Comparison of ENCODE assay signal across 28 cellular contexts in the genomic region with DNA sequence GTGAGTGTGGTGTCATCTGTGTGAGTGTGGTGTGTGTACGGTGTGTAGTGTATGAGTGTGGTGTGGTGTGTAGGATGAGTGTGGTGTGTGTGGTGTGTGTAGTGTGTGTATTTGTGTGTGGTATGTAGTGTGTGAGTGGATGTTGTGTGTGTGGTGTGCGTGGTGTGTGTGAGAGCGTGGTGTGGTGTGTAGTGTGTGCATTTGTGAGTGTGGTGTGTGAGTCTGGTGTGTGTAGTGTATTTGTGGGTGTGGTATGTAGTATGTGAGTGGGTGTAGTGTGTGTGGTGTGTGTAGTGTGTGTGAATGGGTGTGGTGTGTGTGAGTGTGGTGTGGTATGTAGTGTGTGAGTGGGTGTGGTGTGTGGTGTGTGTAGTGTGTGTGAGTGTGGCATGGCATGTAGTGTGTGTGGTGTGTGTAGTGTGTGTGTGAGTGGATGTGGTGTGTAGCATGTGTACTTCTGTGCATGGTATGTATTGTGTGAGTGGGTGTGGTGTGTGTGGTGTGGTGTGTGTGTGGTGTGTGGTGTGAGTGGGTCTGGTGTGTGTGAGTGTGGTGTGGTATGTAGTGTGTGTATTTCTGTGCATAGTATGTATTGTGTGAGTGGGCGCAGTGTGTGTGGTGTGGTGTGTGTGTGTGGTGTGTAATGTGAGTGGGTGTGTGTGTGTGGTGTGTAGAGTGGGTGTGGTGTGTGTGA.
A peak's percentile ranks its signal among the peaks of the same experiment; 100 is the strongest.
DNase-seq lines count a peak whose midpoint lies in the region; ATAC-seq, FAIRE-seq and TF ChIP-seq lines count a peak whose summit lies in the region.
"Had no signal": no experiment of that assay in that cellular context is flagged by ENCODE, and none has a peak within 500 bp of the region (broad histone marks: within the 10 kb centered on the region; RNA-seq: fewer than 3 reads in every experiment).

No MANE protein-coding gene starts in this region.

- H3K4me1 ChIP-seq in Karpas-422 (ENCODE audit: low read length) (no peaks in the 10 kb centered on the region), transverse colon (peaks cover 0 to 3% (median 1%) of the 10 kb centered on the region in 4 donors)
- H3K4me1 ChIP-seq: lower lobe of right lung, testis had no signal

- 94% methylated on average over 4 of the region's 4 CpGs for WGBS in transverse colon (ENCODE audit: low coverage in 1 of 2), 2 donors

- no peak for TF ChIP-seq CTCF in transverse colon (IDR thresholded peaks at IDR 0.05)

- no peaks in the 10 kb centered on the region for H3K9me3 Mint-ChIP-seq in stimulated activated effector memory CD8-positive, alpha-beta T cell treated with anti-CD3 and anti-CD28 coated beads, Interleukin-12 subunit alpha, Interleukin-12 subunit beta, amount 100 ng/mL, for 72 hours
- no peaks in the 10 kb centered on the region for H3K9me3 Mint-ChIP-seq in activated CD4-positive, alpha-beta memory T cell treated with anti-CD3 and anti-CD28 coated beads, Interleukin-2, amount 10 ng/mL, durations not matched to agents 7 days and 5 days
- H3K9me3 Mint-ChIP-seq: activated naive CD4-positive, alpha-beta T cell treated with anti-CD3 and anti-CD28 coated beads for 36 hours; brain; natural killer cell had no signal

- DNase-seq in GM12892 (ENCODE audit: insufficient read length) (no peak), Karpas-422 (peak; percentile 11), transverse colon (no peak)
- DNase-seq in stimulated activated effector memory CD8-positive, alpha-beta T cell treated with anti-CD3 and anti-CD28 coated beads, Interleukin-12 subunit alpha, Interleukin-12 subunit beta, amount 100 ng/mL, for 72 hours (ENCODE audit: low spot score in 2 of 2), result no peak
- no peak for DNase-seq in activated CD4-positive, alpha-beta memory T cell treated with anti-CD3 and anti-CD28 coated beads, Interleukin-2, amount 10 ng/mL, durations not matched to agents 7 days and 5 days
- DNase-seq: activated CD4-positive, alpha-beta T cell treated with anti-CD3 and anti-CD28 coated beads, Interleukin-2, amount 50 U/mL, for 48 hours; activated CD4-positive, CD25-positive, alpha-beta regulatory T cell treated with anti-CD3 and anti-CD28 coated beads, Interleukin-2, amount 50 U/mL, for 72 hours; activated CD8-positive, alpha-beta memory T cell treated with anti-CD3 and anti-CD28 coated beads, Interleukin-2, amount 50 U/mL, for 48 hours; activated naive CD4-positive, alpha-beta T cell treated with anti-CD3 and anti-CD28 coated beads for 36 hours; BE2C; DMS153; dorsolateral prefrontal cortex; kidney glomerular epithelial cell; lower lobe of right lung; natural killer cell; NCI-H1417 treated with DMSO at 0.1 percent for 48 hours; NCI-H2029 treated with DMSO at 0.1 percent for 48 hours; NCI-H526; PC-3; SK-N-SH; stimulated activated naive CD4-positive, alpha-beta T cell treated with Interleukin-2 at 50 U/mL for 16 hours; T-helper 17 cell; testis had no signal

- TF ChIP-seq POLR2A in GM12892 (IDR thresholded peaks at IDR 0.05; ENCODE audit: low read depth, low read length), result no peak
- TF ChIP-seq POLR2A in transverse colon (IDR thresholded peaks at IDR 0.05), result no peak

- intact Hi-C loops in transverse colon (cut with DNase I; ENCODE audit: low total_unique reads), result no loop called here

- no peaks in the 10 kb centered on the region for H4K20me1 ChIP-seq in Karpas-422 (ENCODE audit: insufficient read depth, low read depth, low read length)

- H3K4me1 Mint-ChIP-seq in stimulated activated effector memory CD8-positive, alpha-beta T cell treated with anti-CD3 and anti-CD28 coated beads, Interleukin-12 subunit alpha, Interleukin-12 subunit beta, amount 100 ng/mL, for 72 hours, result no peaks in the 10 kb centered on the region
- H3K4me1 Mint-ChIP-seq in activated CD4-positive, alpha-beta memory T cell treated with anti-CD3 and anti-CD28 coated beads, Interleukin-2, amount 10 ng/mL, durations not matched to agents 7 days and 5 days, result no peaks in the 10 kb centered on the region

- H3K36me3 ChIP-seq in Karpas-422 (ENCODE audit: insufficient read depth, low read length) (no peaks in the 10 kb centered on the region), transverse colon (no peaks in the 10 kb centered on the region)
- H3K36me3 ChIP-seq: BE2C, lower lobe of right lung had no signal

- H3K27me3 Mint-ChIP-seq in activated CD4-positive, alpha-beta memory T cell treated with anti-CD3 and anti-CD28 coated beads, Interleukin-2, amount 10 ng/mL, durations not matched to agents 7 days and 5 days, result peaks cover 36% of the 10 kb centered on the region
- H3K27me3 Mint-ChIP-seq: brain had no signal

- CTCF ChIA-PET in activated CD4-positive, alpha-beta memory T cell treated with anti-CD3 and anti-CD28 coated beads, Interleukin-2, amount 10 ng/mL, durations not matched to agents 7 days and 5 days (lab: Charles Lee), result no interaction called here

- H3K27me3 ChIP-seq in Karpas-422 (ENCODE audit: low read length), result no peaks in the 10 kb centered on the region
- H3K27me3 ChIP-seq in transverse colon, result no peaks in the 10 kb centered on the region
- H3K27me3 ChIP-seq: BE2C, testis had no signal

- H2AFZ ChIP-seq in Karpas-422 (ENCODE audit: low read length), result no peak overlapping the region

- H3K9me3 ChIP-seq in Karpas-422 (ENCODE audit: low read length) (no peaks in the 10 kb centered on the region), transverse colon (no peaks in the 10 kb centered on the region)
- H3K9me3 ChIP-seq: BE2C, lower lobe of right lung, SK-N-SH, testis had no signal

- H3K36me3 Mint-ChIP-seq in stimulated activated effector memory CD8-positive, alpha-beta T cell treated with anti-CD3 and anti-CD28 coated beads, Interleukin-12 subunit alpha, Interleukin-12 subunit beta, amount 100 ng/mL, for 72 hours, result no peaks in the 10 kb centered on the region
- H3K36me3 Mint-ChIP-seq in activated CD4-positive, alpha-beta memory T cell treated with anti-CD3 and anti-CD28 coated beads, Interleukin-2, amount 10 ng/mL, durations not matched to agents 7 days and 5 days (ENCODE audit: low read depth), result no peaks in the 10 kb centered on the region
- H3K36me3 Mint-ChIP-seq: brain, natural killer cell had no signal

- H3K4me3 ChIP-seq in Karpas-422 (ENCODE audit: low read length) (no peak overlapping the region), transverse colon (no peak overlapping the region)
- H3K4me3 ChIP-seq: dorsolateral prefrontal cortex, lower lobe of right lung, testis had no signal

- no peak for TF ChIP-seq EP300 in transverse colon (IDR thresholded peaks at IDR 0.05; ENCODE audit: low read depth)

- peak; percentile 93 for FAIRE-seq in GM12892 (lab: Jason Lieb, UNC)
- FAIRE-seq: endometrium, frontal cortex had no signal

- in situ Hi-C loops in transverse colon (cut with MboI; ENCODE audit: low pct_ligation_motif_present in 1 of 4, low pct_unique_long_range_greater_than_20kb in 1 of 4, low sequenced_read_pairs in 3 of 4), result no loop called here

- no peaks in the 10 kb centered on the region for H3K79me2 ChIP-seq in Karpas-422 (ENCODE audit: low read length)

- no peak overlapping the region for H3K4me2 ChIP-seq in Karpas-422 (ENCODE audit: low read depth, low read length, poor library complexity, severe bottlenecking)
- H3K4me2 ChIP-seq: SK-N-SH had no signal

- POLR2A ChIA-PET in activated CD4-positive, alpha-beta memory T cell treated with anti-CD3 and anti-CD28 coated beads, Interleukin-2, amount 10 ng/mL, durations not matched to agents 7 days and 5 days (lab: Charles Lee), result no interaction called here

- no peak overlapping the region for H3K9ac ChIP-seq in Karpas-422 (ENCODE audit: low read length)
- H3K9ac ChIP-seq: SK-N-SH had no signal

- peak; percentile 39 for ATAC-seq in esophagus mucosa
- ATAC-seq in stimulated activated effector memory CD8-positive, alpha-beta T cell treated with anti-CD3 and anti-CD28 coated beads, Interleukin-12 subunit alpha, Interleukin-12 subunit beta, amount 100 ng/mL, for 72 hours, result peak; percentile 34
- ATAC-seq in GM19023 (IDR thresholded peaks at IDR 0.05; ENCODE audit: unreplicated experiment), result no peak
- ATAC-seq: PC-3, T-helper 17 cell had no signal

- 0 out of 2 replicates have a peak, but pooled peaks cover 6% of the 10 kb centered on the region for H3K9me2 ChIP-seq in Karpas-422 (replicated peaks; ENCODE audit: insufficient read depth, low read length)
- H3K9me2 ChIP-seq: SK-N-SH had no signal

- H3K27ac Mint-ChIP-seq in stimulated activated effector memory CD8-positive, alpha-beta T cell treated with anti-CD3 and anti-CD28 coated beads, Interleukin-12 subunit alpha, Interleukin-12 subunit beta, amount 100 ng/mL, for 72 hours, result no peak overlapping the region
- H3K27ac Mint-ChIP-seq in activated CD4-positive, alpha-beta memory T cell treated with anti-CD3 and anti-CD28 coated beads, Interleukin-2, amount 10 ng/mL, durations not matched to agents 7 days and 5 days, result no peak overlapping the region
- H3K27ac Mint-ChIP-seq: activated naive CD4-positive, alpha-beta T cell treated with anti-CD3 and anti-CD28 coated beads for 36 hours; brain; natural killer cell; T-helper 17 cell had no signal

- no peak overlapping the region for H3K4me3 Mint-ChIP-seq in stimulated activated effector memory CD8-positive, alpha-beta T cell treated with anti-CD3 and anti-CD28 coated beads, Interleukin-12 subunit alpha, Interleukin-12 subunit beta, amount 100 ng/mL, for 72 hours
- no peak overlapping the region for H3K4me3 Mint-ChIP-seq in activated CD4-positive, alpha-beta memory T cell treated with anti-CD3 and anti-CD28 coated beads, Interleukin-2, amount 10 ng/mL, durations not matched to agents 7 days and 5 days
- H3K4me3 Mint-ChIP-seq: activated naive CD4-positive, alpha-beta T cell treated with anti-CD3 and anti-CD28 coated beads for 36 hours; brain; natural killer cell; T-helper 17 cell had no signal

- H3K27ac ChIP-seq in Karpas-422 (ENCODE audit: low read length), result no peak overlapping the region
- H3K27ac ChIP-seq in transverse colon, result no peak overlapping the region
- H3K27ac ChIP-seq: dorsolateral prefrontal cortex, lower lobe of right lung, testis had no signal
